ENCODE assay signal across 8 cellular contexts in the genomic region with DNA sequence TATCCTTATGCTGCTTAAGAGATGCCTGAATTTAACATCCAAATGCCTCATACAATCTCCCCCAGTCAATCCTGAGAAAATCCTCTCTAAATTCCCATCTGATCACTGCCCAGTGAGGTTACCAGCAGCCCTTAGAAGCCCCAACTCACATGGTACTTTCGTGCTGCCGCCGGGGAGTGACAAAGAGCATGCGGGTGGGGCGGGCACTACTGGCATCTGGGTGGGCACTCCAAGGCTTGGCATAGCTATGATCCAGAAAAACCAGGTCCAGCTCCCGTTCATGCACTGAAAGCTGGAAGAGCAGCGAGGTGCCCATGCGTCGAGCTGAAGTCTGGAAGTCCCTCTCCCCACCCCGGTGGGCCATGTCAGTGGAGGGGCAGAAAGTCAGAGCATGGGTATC. TPM values are rescaled to one million over a fixed set of nuclear protein-coding genes. Genes with fewer than 3 reads are reported as not detected.
DNase-seq lines count a peak whose midpoint lies in the region; ATAC-seq and TF ChIP-seq lines count a peak whose summit lies in the region.

No MANE protein-coding gene starts in this region.

- DNase-seq in Caki2 (ENCODE audit: low read depth) (peak; percentile 58), Peyer's patch (peak in 1 of 3 donors; percentile 55), epithelial cell of esophagus (ENCODE audit: low read depth) (peak; percentile 15), neuronal stem cell (ENCODE audit: low spot score) (no peak), SW 1271 (lab: John Stamatoyannopoulos, UW) (no peak), hepatic stellate cell (ENCODE audit: low spot score) (no peak), NCI-H1417 (lab: John Stamatoyannopoulos, UW) (no peak)

- no peak for TF ChIP-seq POLR2A in Peyer's patch (IDR thresholded peaks at IDR 0.05)

- H3K4me2 ChIP-seq in neuronal stem cell (ENCODE audit: insufficient read depth, low read length, poor library complexity, severe bottlenecking): peak overlapping the region; percentile 79

- no peak overlapping the region for H2BK12ac ChIP-seq in neuronal stem cell (ENCODE audit: low read length)

- H3K14ac ChIP-seq in neuronal stem cell (ENCODE audit: low read length): no peak overlapping the region

- H2AK5ac ChIP-seq in neuronal stem cell (ENCODE audit: low read depth, low read length): no peak overlapping the region

- H3K4me3 ChIP-seq in Peyer's patch (peak overlapping the region; percentile 62 to 92 (median 72)), epithelial cell of esophagus (ENCODE audit: low read length) (peak overlapping the region; percentile 69), neuronal stem cell (ENCODE audit: low read length in 2 of 2) (peak overlapping the region in 1 of 2 donors; percentile 86)

- H3K36me3 ChIP-seq in Peyer's patch (peaks cover 0 to 20% (median 0%) of the 10 kb centered on the region in 3 donors), neuronal stem cell (replicated peaks in 1 of 2; ENCODE audit: control insufficient read depth in 2 of 2, insufficient read depth in 2 of 2, low read length in 2 of 2) (peaks cover 6 to 47% of the 10 kb centered on the region in 2 donors)

- ATAC-seq in HG03196 (IDR thresholded peaks at IDR 0.05; ENCODE audit: unreplicated experiment): no peak

- no CpG with 5 or more reads among the region's 10 CpGs for WGBS in neuronal stem cell (ENCODE audit: extremely low coverage in 2 of 2, insufficient read length in 2 of 2, insufficient replicate concordance in 1 of 2), 2 donors

- H3K27me3 ChIP-seq in Peyer's patch (no peaks in the 10 kb centered on the region), neuronal stem cell (ENCODE audit: control insufficient read depth in 3 of 3, insufficient read depth in 3 of 3, low read depth in 1 of 3, low read length in 3 of 3) (no peaks in the 10 kb centered on the region)

- H2BK5ac ChIP-seq in neuronal stem cell (ENCODE audit: low read length): no peak overlapping the region

- H3K27ac ChIP-seq in Peyer's patch: peak overlapping the region; percentile 22 to 97 (median 96)
- H3K27ac ChIP-seq in neuronal stem cell (replicated peaks; ENCODE audit: low read length): no peak overlapping the region

- H3K23ac ChIP-seq in neuronal stem cell (ENCODE audit: low read depth, low read length, poor library complexity): no peak overlapping the region

- TF ChIP-seq CTCF in Peyer's patch (IDR thresholded peaks at IDR 0.05): no peak
- TF ChIP-seq CTCF in epithelial cell of esophagus (IDR thresholded peaks at IDR 0.05; ENCODE audit: insufficient read depth, low read depth, low read length, missing control alignments): no peak

- H2AFZ ChIP-seq in neuronal stem cell (ENCODE audit: low read length): no peak overlapping the region

- in situ Hi-C loops in Caki2 (cut with HindIII; ENCODE audit: low pct_unique_long_range_greater_than_20kb, low sequenced_read_pairs): no loop called here

- H3K4me1 ChIP-seq in Peyer's patch: peaks cover 0 to 34% (median 7%) of the 10 kb centered on the region in 4 donors
- H3K4me1 ChIP-seq in neuronal stem cell (ENCODE audit: control insufficient read depth in 2 of 2, insufficient read depth in 1 of 2, low read depth in 1 of 2, low read length in 2 of 2): peaks cover 8 to 9% of the 10 kb centered on the region in 2 donors

- H3K9me3 ChIP-seq in Peyer's patch (no peaks in the 10 kb centered on the region), neuronal stem cell (replicated peaks in 1 of 2; ENCODE audit: control insufficient read depth in 2 of 2, insufficient read depth in 1 of 2, low read depth in 1 of 2, low read length in 2 of 2) (no peaks in the 10 kb centered on the region)

- H2BK120ac ChIP-seq in neuronal stem cell (ENCODE audit: low read depth, low read length): no peak overlapping the region

- no peak overlapping the region for H3K9ac ChIP-seq in neuronal stem cell (ENCODE audit: low read depth, low read length, poor library complexity)

- H4K91ac ChIP-seq in neuronal stem cell (ENCODE audit: low read depth, low read length, poor library complexity): no peak overlapping the region

- H2BK15ac ChIP-seq in neuronal stem cell (ENCODE audit: low read length): no peak overlapping the region

- no peak overlapping the region for H4K8ac ChIP-seq in neuronal stem cell (ENCODE audit: low read depth, low read length)

- H3K18ac ChIP-seq in neuronal stem cell (ENCODE audit: low read length): no peak overlapping the region

- no peak overlapping the region for H3K4ac ChIP-seq in neuronal stem cell (ENCODE audit: low read length)

- H3K79me1 ChIP-seq in neuronal stem cell (ENCODE audit: low read depth, low read length): peaks cover 6% of the 10 kb centered on the region

RNA-seq across cellular contexts. Expression of gene KANSL3, which starts 1.3 kb away (rescaled TPM):
- total RNA-seq in Caki2 (2014; rRNA removed; shearing (Covaris generic); ENCODE audit: low replicate concordance): 51.5 and 56.1 TPM in 2 replicates
- total RNA-seq in Peyer's patch: 10 to 100 TPM; 31.5 to 69.2 (median 59.6) TPM
- 23.8 TPM for polyA plus RNA-seq in neuronal stem cell (2013, experiment 1 of 2)
- polyA plus RNA-seq in neuronal stem cell (2013, experiment 2 of 2): 23.9 TPM

RNA-seq across cellular contexts. Expression of gene FER1L5, which starts 5.8 kb away (rescaled TPM):
- not detected in 2 replicates for total RNA-seq in Caki2 (2014; rRNA removed; shearing (Covaris generic); ENCODE audit: low replicate concordance)
- total RNA-seq in Peyer's patch: not detected
- 0.47 TPM for polyA plus RNA-seq in neuronal stem cell (2013, experiment 1 of 2)
- polyA plus RNA-seq in neuronal stem cell (2013, experiment 2 of 2): 0.47 TPM

Comparison
In these comparisons a context has a peak if more than half of its experiments do, and no peak if none do; other contexts are left out.
1. DNase-seq: peak in Caki2 (single experiment) and epithelial cell of esophagus (single experiment); none in neuronal stem cell (single experiment), SW 1271 (0 of 2), hepatic stellate cell (single experiment) and NCI-H1417 (0 of 3).